Comparison of ENCODE assay signal across 10 cellular contexts in the genomic region with DNA sequence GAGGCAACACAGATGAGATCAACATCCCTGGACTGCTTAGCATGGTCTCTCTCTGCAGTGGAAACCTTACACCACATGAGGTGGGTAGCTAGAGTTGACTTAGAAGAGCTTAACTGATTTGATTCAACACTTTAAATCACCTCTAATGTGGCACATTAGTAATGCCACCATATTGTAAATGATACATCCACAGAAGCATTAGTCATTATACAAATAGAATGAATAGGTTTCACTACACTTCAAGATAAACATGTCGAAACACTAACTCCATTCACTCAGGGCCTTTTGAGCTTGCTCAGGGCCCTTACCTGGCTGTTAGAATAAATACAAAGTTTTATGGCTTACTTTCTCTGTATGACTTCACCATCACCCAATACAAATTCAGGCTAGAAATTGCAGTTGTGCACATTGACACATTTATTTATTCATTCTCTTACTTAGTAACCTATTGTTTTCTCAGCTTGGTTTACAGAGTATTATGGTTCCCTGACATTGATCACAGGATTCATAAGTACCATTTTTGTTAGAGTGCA. TPM values are rescaled to one million over a fixed set of nuclear protein-coding genes. Genes with fewer than 3 reads are reported as not detected.
A peak's percentile ranks its signal among the peaks of the same experiment; 100 is the strongest.
DNase-seq lines count a peak whose midpoint lies in the region; FAIRE-seq and TF ChIP-seq lines count a peak whose summit lies in the region.
"Had no signal": no experiment of that assay in that cellular context is flagged by ENCODE, and none has a peak within 500 bp of the region (broad histone marks: within the 10 kb centered on the region; RNA-seq: fewer than 3 reads in every experiment).

No MANE protein-coding gene starts in this region.

- no peak overlapping the region for H3K4me3 ChIP-seq in epithelial cell of proximal tubule (ENCODE audit: low read depth, low read length)
- H3K4me3 ChIP-seq in small intestine (ENCODE audit: low read depth in 1 of 2, low read length in 2 of 2): no peak overlapping the region
- H3K4me3 ChIP-seq in osteoblast (ENCODE audit: insufficient read depth, low read length): no peak overlapping the region
- no peak overlapping the region for H3K4me3 ChIP-seq in stomach

- no peak for FAIRE-seq in small intestine (lab: Jason Lieb, UNC)
- FAIRE-seq: A204.1 had no signal

- DNase-seq in DMS79 (lab: John Stamatoyannopoulos, UW): peak; percentile 6
- no peak for DNase-seq in DMS79 treated with DMSO at 0.1 percent for 48 hours (lab: John Stamatoyannopoulos, UW)
- peak; percentile 89 for DNase-seq in NCI-H69 (lab: John Stamatoyannopoulos, UW)
- DNase-seq in epithelial cell of proximal tubule (ENCODE audit: low read depth): peak; percentile 60
- peak; percentile 44 for DNase-seq in small intestine
- no peak for DNase-seq in osteoblast (ENCODE audit: insufficient read length, low spot score, missing footprints)
- DNase-seq in NOMO-1 treated with dmso at 0.1 percent for 144 hours (lab: John Stamatoyannopoulos, UW; ENCODE audit: unreplicated experiment): no peak
- no peak for DNase-seq in stomach
- DNase-seq: trophoblast cell had no signal

- TF ChIP-seq POLR2A in stomach (IDR thresholded peaks at IDR 0.05): no peak

- TF ChIP-seq CTCF in epithelial cell of proximal tubule (conservative IDR thresholded peaks at IDR 0.05; ENCODE audit: low read depth, low read length) (no peak), osteoblast (IDR thresholded peaks at IDR 0.05; ENCODE audit: extremely low read depth, low read depth, low read length) (no peak), stomach (IDR thresholded peaks at IDR 0.05) (no peak)

- no peaks in the 10 kb centered on the region for H4K20me1 ChIP-seq in osteoblast (ENCODE audit: insufficient read depth, low read length)

- H2AFZ ChIP-seq in osteoblast (ENCODE audit: low read length): no peak overlapping the region

- no peak for TF ChIP-seq EP300 in stomach (IDR thresholded peaks at IDR 0.05)

- H3K27me3 ChIP-seq in small intestine (ENCODE audit: control insufficient read depth in 2 of 2, insufficient read depth in 2 of 2, low read length in 2 of 2): no peaks in the 10 kb centered on the region
- peaks cover 19% of the 10 kb centered on the region for H3K27me3 ChIP-seq in osteoblast (ENCODE audit: insufficient read depth, low read length)
- no peaks in the 10 kb centered on the region for H3K27me3 ChIP-seq in stomach

- H3K4me2 ChIP-seq in osteoblast (ENCODE audit: insufficient read depth, low read length): no peak overlapping the region

- H3K4me1 ChIP-seq in small intestine (ENCODE audit: control insufficient read depth in 2 of 2, insufficient read depth in 1 of 2, low read depth in 1 of 2, low read length in 1 of 2) (no peaks in the 10 kb centered on the region), osteoblast (ENCODE audit: insufficient read depth, low read length) (no peaks in the 10 kb centered on the region), stomach (no peaks in the 10 kb centered on the region)

- H3K9me3 ChIP-seq in small intestine (ENCODE audit: control insufficient read depth, low read depth) (no peaks in the 10 kb centered on the region), osteoblast (ENCODE audit: low read depth, low read length) (no peaks in the 10 kb centered on the region), stomach (no peaks in the 10 kb centered on the region)

- H3K79me2 ChIP-seq in osteoblast (ENCODE audit: insufficient read depth, low read length): no peaks in the 10 kb centered on the region

- H3K27ac ChIP-seq in small intestine (ENCODE audit: low read depth in 1 of 2, low read length in 1 of 2) (no peak overlapping the region), osteoblast (ENCODE audit: low read depth, low read length) (no peak overlapping the region), stomach (peak overlapping the region in 2 of 5 donors; percentile 53 to 55)

- intact Hi-C loops in stomach (cut with DNase I; ENCODE audit: low total_unique reads): no loop called here

- H3K36me3 ChIP-seq in small intestine (ENCODE audit: control insufficient read depth in 2 of 2, insufficient read depth in 2 of 2, low read length in 2 of 2) (no peaks in the 10 kb centered on the region), osteoblast (ENCODE audit: insufficient read depth, low read length) (no peaks in the 10 kb centered on the region), stomach (no peaks in the 10 kb centered on the region)

- 4 to 54% (median 31%) methylated on average over 1 of the region's 1 CpG for WGBS in small intestine, 3 donors
- WGBS in stomach, 5 donors: 21 to 54% (median 35%) methylated on average over 1 of the region's 1 CpG

RNA-seq across cellular contexts. Expression of a gene that starts 9.3 kb away (rescaled TPM):
- total RNA-seq in epithelial cell of proximal tubule (32.9 and 34.1 TPM in 2 replicates), osteoblast (58.6 and 61.6 TPM in 2 replicates), stomach (100 to 1,000 TPM in 1 of 5 donors, 10 to 100 TPM in 4; 18.8 to 220 (median 61.4) TPM)
- polyA plus RNA-seq in small intestine (10 to 100 TPM in 1 of 3 donors, 1 to 10 TPM in 2; 3.4 to 10.8 (median 7.3) TPM), stomach (10 to 100 TPM in 2 of 3 donors, 1 to 10 TPM in 1; 6.8 to 10.8 (median 10.5) TPM)

Comparison
In these comparisons a context has a peak if more than half of its experiments do, and no peak if none do; other contexts are left out.
1. DNase-seq: peak in DMS79 (single experiment), NCI-H69 (single experiment), epithelial cell of proximal tubule (single experiment) and small intestine (single experiment); none in DMS79 treated with DMSO at 0.1 percent for 48 hours (single experiment), osteoblast (single experiment), NOMO-1 treated with dmso at 0.1 percent for 144 hours (single experiment) and stomach (single experiment).